Comparison of ENCODE assay signal across 23 cellular contexts in genomic region chr5:6803981-6804550, GRCh38.
"Had no signal": no experiment of that assay in that cellular context is flagged by ENCODE, and none has a peak within 500 bp of the region (broad histone marks: within the 10 kb centered on the region; RNA-seq: fewer than 3 reads in every experiment).

No MANE protein-coding gene starts in this region.

- H3K4me1 ChIP-seq: neural progenitor cell, prostate gland, thyroid gland, upper lobe of right lung had no signal

- H3K4me2 ChIP-seq: neural progenitor cell had no signal

- ATAC-seq: activated CD8-positive, alpha-beta memory T cell treated with anti-CD3 and anti-CD28 coated beads, Interleukin-2, amount 10 ng/mL, durations not matched to agents 7 days and 5 days; activated CD8-positive, alpha-beta T cell treated with anti-CD3 and anti-CD28 coated beads for 36 hours; left lobe of liver; naive thymus-derived CD4-positive, alpha-beta T cell; upper lobe of right lung had no signal

- H3K4me3 Mint-ChIP-seq: activated CD4-positive, alpha-beta T cell treated with anti-CD3 and anti-CD28 coated beads, Interleukin-2, amount 10 ng/mL, durations not matched to agents 24 days and 14 days; activated CD8-positive, alpha-beta memory T cell treated with anti-CD3 and anti-CD28 coated beads, Interleukin-2, amount 10 ng/mL, durations not matched to agents 7 days and 5 days; activated CD8-positive, alpha-beta T cell treated with anti-CD3 and anti-CD28 coated beads for 36 hours; activated naive CD4-positive, alpha-beta T cell treated with anti-CD3 and anti-CD28 coated beads, Interleukin-2, amount 50 U/mL, for 24 hours; activated T-helper 1 cell treated with anti-CD3 and anti-CD28 coated beads, Interleukin-12 subunit alpha, Interleukin-12 subunit beta, Interleukin-2, Interleukin-4 antibody, amounts not matched to agents 30 ng/mL and 10 ng/mL and 1 ng/mL, durations not matched to agents 14 hours and 24 hours and 36 hours; naive thymus-derived CD4-positive, alpha-beta T cell; neural progenitor cell; stimulated activated naive CD8-positive, alpha-beta T cell treated with anti-CD3 and anti-CD28 coated beads, Interleukin-15, Interleukin-2, amounts not matched to agents 100 ng/mL and 50 ng/mL, for 24 hours had no signal

- H3K36me3 ChIP-seq: brain microvascular endothelial cell, neural progenitor cell, prostate gland, thyroid gland, upper lobe of right lung had no signal

- H3K27ac ChIP-seq: brain microvascular endothelial cell, neural progenitor cell, prostate gland, thyroid gland, upper lobe of right lung had no signal

- H3K9me3 Mint-ChIP-seq: activated CD4-positive, alpha-beta T cell treated with anti-CD3 and anti-CD28 coated beads, Interleukin-2, amount 10 ng/mL, durations not matched to agents 24 days and 14 days; activated CD8-positive, alpha-beta T cell treated with anti-CD3 and anti-CD28 coated beads for 36 hours had no signal

- H3K27ac Mint-ChIP-seq: activated CD4-positive, alpha-beta T cell treated with anti-CD3 and anti-CD28 coated beads, Interleukin-2, amount 10 ng/mL, durations not matched to agents 24 days and 14 days; activated CD8-positive, alpha-beta memory T cell treated with anti-CD3 and anti-CD28 coated beads, Interleukin-2, amount 10 ng/mL, durations not matched to agents 7 days and 5 days; activated CD8-positive, alpha-beta T cell treated with anti-CD3 and anti-CD28 coated beads for 36 hours; activated naive CD4-positive, alpha-beta T cell treated with anti-CD3 and anti-CD28 coated beads, Interleukin-2, amount 50 U/mL, for 24 hours; activated T-helper 1 cell treated with anti-CD3 and anti-CD28 coated beads, Interleukin-12 subunit alpha, Interleukin-12 subunit beta, Interleukin-2, Interleukin-4 antibody, amounts not matched to agents 30 ng/mL and 10 ng/mL and 1 ng/mL, durations not matched to agents 14 hours and 24 hours and 36 hours; naive thymus-derived CD4-positive, alpha-beta T cell; neural progenitor cell; stimulated activated naive CD8-positive, alpha-beta T cell treated with anti-CD3 and anti-CD28 coated beads, Interleukin-15, Interleukin-2, amounts not matched to agents 100 ng/mL and 50 ng/mL, for 24 hours had no signal

- H3K4me1 Mint-ChIP-seq: activated CD4-positive, alpha-beta T cell treated with anti-CD3 and anti-CD28 coated beads, Interleukin-2, amount 10 ng/mL, durations not matched to agents 24 days and 14 days; activated CD8-positive, alpha-beta memory T cell treated with anti-CD3 and anti-CD28 coated beads, Interleukin-2, amount 10 ng/mL, durations not matched to agents 7 days and 5 days; activated naive CD4-positive, alpha-beta T cell treated with anti-CD3 and anti-CD28 coated beads, Interleukin-2, amount 50 U/mL, for 24 hours; naive thymus-derived CD4-positive, alpha-beta T cell; neural progenitor cell had no signal

- H2AFZ ChIP-seq: neural progenitor cell had no signal

- H3K9me3 ChIP-seq: prostate gland, thyroid gland had no signal

- DNase-seq: activated CD4-positive, alpha-beta T cell treated with anti-CD3 and anti-CD28 coated beads, Interleukin-2, amount 10 ng/mL, durations not matched to agents 24 days and 14 days; activated CD8-positive, alpha-beta memory T cell treated with anti-CD3 and anti-CD28 coated beads, Interleukin-2, amount 10 ng/mL, durations not matched to agents 7 days and 5 days; activated CD8-positive, alpha-beta T cell treated with anti-CD3 and anti-CD28 coated beads for 36 hours; activated gamma-delta T cell; anterior cingulate cortex; brain microvascular endothelial cell; caudate nucleus; dermis blood vessel endothelial cell; effector CD8-positive, alpha-beta T cell; erythroblast; foreskin melanocyte; naive thymus-derived CD4-positive, alpha-beta T cell; stimulated activated CD4-positive, alpha-beta T cell treated with anti-CD3 and anti-CD28 coated beads, Interleukin-1b, Interleukin-23, amount 100 ng/mL, for 48 hours; substantia nigra; thyroid gland; upper lobe of right lung had no signal

- H3K4me3 ChIP-seq: lung, neural progenitor cell, prostate gland, thyroid gland, upper lobe of right lung had no signal

- H3K36me3 Mint-ChIP-seq: activated CD8-positive, alpha-beta memory T cell treated with anti-CD3 and anti-CD28 coated beads, Interleukin-2, amount 10 ng/mL, durations not matched to agents 7 days and 5 days; neural progenitor cell had no signal

- H3K27me3 ChIP-seq: brain microvascular endothelial cell, neural progenitor cell, thyroid gland, upper lobe of right lung had no signal
